2 cellular contexts compared by ENCODE assay signal in the genomic region with DNA sequence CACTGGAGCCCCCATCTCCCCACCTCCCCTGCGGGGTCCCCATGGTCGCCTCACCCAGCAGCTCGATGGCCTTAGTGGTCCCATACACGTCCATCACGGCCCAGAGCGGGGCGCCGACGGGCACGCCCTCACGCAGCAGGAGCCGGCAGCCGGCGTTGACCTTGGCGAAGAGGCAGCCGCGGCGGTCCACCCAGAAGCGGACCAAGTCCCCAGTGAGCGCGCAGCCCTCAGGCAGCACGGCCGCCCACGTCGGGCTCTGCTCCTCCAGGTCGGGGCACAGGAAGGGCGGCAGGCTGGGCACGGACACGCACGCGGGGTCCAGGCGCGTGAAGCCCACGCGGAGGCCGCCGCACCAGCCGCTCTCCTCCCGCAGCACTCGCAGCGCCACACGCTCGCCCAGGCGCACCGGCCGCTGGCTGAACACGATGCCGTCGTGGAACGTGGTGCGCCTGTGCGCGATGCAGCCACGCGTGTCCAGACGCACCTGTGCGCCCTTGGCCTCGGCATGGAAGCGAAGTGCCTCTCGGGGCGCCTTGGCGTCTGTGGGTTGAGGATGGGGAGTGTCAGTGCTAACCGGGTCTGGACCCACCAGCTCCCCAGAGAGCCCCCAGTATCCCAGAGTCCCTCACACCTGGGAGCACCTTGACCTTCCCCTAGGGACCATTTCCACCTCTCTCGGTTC.
TF ChIP-seq lines count a peak whose summit lies in the region.

No MANE protein-coding gene starts in this region.

TF ChIP-seq in GM23338, 12 proteins besides CTCF, POLR2A, EP300 and RAD21 (continued from another document):
- TF ChIP-seq JUNB (IDR thresholded peaks at IDR 0.05; ENCODE audit: unreplicated experiment) (no peak), EZH2phosphoT487 (IDR thresholded peaks at IDR 0.05; ENCODE audit: unreplicated experiment) (no peak), NANOG (IDR thresholded peaks at IDR 0.05; ENCODE audit: borderline replicate concordance) (no peak), ZNF114 (CRISPR knock-in tag; IDR thresholded peaks at IDR 0.05) (no peak), ZNF331 (CRISPR knock-in tag; IDR thresholded peaks at IDR 0.05; ENCODE audit: low read depth) (no peak)
- TF ChIP-seq, protein P1, sequence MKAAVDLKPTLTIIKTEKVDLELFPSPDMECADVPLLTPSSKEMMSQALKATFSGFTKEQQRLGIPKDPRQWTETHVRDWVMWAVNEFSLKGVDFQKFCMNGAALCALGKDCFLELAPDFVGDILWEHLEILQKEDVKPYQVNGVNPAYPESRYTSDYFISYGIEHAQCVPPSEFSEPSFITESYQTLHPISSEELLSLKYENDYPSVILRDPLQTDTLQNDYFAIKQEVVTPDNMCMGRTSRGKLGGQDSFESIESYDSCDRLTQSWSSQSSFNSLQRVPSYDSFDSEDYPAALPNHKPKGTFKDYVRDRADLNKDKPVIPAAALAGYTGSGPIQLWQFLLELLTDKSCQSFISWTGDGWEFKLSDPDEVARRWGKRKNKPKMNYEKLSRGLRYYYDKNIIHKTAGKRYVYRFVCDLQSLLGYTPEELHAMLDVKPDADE (IDR thresholded peaks at IDR 0.05): no peak
- TF ChIP-seq, protein P2, sequence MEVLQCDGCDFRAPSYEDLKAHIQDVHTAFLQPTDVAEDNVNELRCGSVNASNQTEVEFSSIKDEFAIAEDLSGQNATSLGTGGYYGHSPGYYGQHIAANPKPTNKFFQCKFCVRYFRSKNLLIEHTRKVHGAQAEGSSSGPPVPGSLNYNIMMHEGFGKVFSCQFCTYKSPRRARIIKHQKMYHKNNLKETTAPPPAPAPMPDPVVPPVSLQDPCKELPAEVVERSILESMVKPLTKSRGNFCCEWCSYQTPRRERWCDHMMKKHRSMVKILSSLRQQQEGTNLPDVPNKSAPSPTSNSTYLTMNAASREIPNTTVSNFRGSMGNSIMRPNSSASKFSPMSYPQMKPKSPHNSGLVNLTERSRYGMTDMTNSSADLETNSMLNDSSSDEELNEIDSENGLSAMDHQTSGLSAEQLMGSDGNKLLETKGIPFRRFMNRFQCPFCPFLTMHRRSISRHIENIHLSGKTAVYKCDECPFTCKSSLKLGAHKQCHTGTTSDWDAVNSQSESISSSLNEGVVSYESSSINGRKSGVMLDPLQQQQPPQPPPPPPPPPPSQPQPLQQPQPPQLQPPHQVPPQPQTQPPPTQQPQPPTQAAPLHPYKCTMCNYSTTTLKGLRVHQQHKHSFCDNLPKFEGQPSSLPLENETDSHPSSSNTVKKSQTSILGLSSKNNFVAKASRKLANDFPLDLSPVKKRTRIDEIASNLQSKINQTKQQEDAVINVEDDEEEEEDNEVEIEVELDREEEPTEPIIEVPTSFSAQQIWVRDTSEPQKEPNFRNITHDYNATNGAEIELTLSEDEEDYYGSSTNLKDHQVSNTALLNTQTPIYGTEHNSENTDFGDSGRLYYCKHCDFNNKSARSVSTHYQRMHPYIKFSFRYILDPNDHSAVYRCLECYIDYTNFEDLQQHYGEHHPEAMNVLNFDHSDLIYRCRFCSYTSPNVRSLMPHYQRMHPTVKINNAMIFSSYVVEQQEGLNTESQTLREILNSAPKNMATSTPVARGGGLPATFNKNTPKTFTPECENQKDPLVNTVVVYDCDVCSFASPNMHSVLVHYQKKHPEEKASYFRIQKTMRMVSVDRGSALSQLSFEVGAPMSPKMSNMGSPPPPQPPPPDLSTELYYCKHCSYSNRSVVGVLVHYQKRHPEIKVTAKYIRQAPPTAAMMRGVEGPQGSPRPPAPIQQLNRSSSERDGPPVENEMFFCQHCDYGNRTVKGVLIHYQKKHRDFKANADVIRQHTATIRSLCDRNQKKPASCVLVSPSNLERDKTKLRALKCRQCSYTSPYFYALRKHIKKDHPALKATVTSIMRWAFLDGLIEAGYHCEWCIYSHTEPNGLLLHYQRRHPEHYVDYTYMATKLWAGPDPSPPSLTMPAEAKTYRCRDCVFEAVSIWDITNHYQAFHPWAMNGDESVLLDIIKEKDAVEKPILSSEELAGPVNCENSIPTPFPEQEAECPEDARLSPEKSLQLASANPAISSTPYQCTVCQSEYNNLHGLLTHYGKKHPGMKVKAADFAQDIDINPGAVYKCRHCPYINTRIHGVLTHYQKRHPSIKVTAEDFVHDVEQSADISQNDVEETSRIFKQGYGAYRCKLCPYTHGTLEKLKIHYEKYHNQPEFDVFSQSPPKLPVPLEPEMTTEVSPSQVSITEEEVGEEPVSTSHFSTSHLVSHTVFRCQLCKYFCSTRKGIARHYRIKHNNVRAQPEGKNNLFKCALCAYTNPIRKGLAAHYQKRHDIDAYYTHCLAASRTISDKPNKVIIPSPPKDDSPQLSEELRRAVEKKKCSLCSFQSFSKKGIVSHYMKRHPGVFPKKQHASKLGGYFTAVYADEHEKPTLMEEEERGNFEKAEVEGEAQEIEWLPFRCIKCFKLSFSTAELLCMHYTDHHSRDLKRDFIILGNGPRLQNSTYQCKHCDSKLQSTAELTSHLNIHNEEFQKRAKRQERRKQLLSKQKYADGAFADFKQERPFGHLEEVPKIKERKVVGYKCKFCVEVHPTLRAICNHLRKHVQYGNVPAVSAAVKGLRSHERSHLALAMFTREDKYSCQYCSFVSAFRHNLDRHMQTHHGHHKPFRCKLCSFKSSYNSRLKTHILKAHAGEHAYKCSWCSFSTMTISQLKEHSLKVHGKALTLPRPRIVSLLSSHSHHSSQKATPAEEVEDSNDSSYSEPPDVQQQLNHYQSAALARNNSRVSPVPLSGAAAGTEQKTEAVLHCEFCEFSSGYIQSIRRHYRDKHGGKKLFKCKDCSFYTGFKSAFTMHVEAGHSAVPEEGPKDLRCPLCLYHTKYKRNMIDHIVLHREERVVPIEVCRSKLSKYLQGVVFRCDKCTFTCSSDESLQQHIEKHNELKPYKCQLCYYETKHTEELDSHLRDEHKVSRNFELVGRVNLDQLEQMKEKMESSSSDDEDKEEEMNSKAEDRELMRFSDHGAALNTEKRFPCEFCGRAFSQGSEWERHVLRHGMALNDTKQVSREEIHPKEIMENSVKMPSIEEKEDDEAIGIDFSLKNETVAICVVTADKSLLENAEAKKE (CRISPR knock-in tag; IDR thresholded peaks at IDR 0.05): no peak
- TF ChIP-seq, protein P3, sequence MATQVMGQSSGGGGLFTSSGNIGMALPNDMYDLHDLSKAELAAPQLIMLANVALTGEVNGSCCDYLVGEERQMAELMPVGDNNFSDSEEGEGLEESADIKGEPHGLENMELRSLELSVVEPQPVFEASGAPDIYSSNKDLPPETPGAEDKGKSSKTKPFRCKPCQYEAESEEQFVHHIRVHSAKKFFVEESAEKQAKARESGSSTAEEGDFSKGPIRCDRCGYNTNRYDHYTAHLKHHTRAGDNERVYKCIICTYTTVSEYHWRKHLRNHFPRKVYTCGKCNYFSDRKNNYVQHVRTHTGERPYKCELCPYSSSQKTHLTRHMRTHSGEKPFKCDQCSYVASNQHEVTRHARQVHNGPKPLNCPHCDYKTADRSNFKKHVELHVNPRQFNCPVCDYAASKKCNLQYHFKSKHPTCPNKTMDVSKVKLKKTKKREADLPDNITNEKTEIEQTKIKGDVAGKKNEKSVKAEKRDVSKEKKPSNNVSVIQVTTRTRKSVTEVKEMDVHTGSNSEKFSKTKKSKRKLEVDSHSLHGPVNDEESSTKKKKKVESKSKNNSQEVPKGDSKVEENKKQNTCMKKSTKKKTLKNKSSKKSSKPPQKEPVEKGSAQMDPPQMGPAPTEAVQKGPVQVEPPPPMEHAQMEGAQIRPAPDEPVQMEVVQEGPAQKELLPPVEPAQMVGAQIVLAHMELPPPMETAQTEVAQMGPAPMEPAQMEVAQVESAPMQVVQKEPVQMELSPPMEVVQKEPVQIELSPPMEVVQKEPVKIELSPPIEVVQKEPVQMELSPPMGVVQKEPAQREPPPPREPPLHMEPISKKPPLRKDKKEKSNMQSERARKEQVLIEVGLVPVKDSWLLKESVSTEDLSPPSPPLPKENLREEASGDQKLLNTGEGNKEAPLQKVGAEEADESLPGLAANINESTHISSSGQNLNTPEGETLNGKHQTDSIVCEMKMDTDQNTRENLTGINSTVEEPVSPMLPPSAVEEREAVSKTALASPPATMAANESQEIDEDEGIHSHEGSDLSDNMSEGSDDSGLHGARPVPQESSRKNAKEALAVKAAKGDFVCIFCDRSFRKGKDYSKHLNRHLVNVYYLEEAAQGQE (IDR thresholded peaks at IDR 0.05; ENCODE audit: unreplicated experiment): no peak

TF ChIP-seq in GM12891, 5 proteins besides CTCF, POLR2A, EP300 and RAD21 (continued from another document):
- no peak for TF ChIP-seq SPI1 (IDR thresholded peaks at IDR 0.05; ENCODE audit: low read depth, low read length)
- TF ChIP-seq TAF1 (IDR thresholded peaks at IDR 0.05; ENCODE audit: low read depth, low read length): no peak
